In the genomic region with DNA sequence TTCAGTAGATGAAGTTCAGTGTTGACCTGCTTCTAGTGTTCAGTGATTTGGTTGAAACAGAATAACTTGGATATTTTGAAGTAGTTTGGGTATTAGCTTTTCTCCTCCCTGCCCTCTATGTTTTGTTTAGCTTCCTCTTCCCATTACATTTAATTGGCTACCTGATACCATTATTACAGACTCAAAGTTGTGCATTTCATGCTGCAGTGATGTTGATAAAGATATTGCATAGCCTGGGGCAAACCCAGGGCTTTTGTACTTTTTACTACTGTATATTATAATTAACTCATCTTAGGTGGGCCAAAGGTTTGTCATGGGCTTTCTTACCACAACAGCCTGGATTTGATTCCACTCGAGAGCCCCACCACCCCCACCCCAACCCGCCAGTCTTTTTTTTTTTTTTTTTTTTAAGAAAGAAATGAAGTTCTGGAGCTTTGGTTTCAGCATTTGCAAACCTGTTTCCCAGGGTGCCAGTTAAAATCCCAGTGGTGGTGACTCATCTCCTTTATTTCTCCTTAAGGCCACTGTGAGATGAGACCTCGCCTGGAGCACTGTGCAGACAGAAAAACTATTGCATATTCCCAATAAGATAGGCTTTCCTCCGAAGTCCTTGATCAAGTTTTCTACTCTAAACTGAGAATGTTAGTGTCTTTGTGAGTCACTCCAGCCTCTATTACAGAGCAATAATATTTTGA, we compare ENCODE assay signal across 1 cellular context.
TF ChIP-seq lines count a peak whose summit lies in the region.

No MANE protein-coding gene starts in this region.

TF ChIP-seq in GM23338, 12 proteins besides CTCF, POLR2A, EP300 and RAD21 (continued from another document):
- TF ChIP-seq, protein P1, sequence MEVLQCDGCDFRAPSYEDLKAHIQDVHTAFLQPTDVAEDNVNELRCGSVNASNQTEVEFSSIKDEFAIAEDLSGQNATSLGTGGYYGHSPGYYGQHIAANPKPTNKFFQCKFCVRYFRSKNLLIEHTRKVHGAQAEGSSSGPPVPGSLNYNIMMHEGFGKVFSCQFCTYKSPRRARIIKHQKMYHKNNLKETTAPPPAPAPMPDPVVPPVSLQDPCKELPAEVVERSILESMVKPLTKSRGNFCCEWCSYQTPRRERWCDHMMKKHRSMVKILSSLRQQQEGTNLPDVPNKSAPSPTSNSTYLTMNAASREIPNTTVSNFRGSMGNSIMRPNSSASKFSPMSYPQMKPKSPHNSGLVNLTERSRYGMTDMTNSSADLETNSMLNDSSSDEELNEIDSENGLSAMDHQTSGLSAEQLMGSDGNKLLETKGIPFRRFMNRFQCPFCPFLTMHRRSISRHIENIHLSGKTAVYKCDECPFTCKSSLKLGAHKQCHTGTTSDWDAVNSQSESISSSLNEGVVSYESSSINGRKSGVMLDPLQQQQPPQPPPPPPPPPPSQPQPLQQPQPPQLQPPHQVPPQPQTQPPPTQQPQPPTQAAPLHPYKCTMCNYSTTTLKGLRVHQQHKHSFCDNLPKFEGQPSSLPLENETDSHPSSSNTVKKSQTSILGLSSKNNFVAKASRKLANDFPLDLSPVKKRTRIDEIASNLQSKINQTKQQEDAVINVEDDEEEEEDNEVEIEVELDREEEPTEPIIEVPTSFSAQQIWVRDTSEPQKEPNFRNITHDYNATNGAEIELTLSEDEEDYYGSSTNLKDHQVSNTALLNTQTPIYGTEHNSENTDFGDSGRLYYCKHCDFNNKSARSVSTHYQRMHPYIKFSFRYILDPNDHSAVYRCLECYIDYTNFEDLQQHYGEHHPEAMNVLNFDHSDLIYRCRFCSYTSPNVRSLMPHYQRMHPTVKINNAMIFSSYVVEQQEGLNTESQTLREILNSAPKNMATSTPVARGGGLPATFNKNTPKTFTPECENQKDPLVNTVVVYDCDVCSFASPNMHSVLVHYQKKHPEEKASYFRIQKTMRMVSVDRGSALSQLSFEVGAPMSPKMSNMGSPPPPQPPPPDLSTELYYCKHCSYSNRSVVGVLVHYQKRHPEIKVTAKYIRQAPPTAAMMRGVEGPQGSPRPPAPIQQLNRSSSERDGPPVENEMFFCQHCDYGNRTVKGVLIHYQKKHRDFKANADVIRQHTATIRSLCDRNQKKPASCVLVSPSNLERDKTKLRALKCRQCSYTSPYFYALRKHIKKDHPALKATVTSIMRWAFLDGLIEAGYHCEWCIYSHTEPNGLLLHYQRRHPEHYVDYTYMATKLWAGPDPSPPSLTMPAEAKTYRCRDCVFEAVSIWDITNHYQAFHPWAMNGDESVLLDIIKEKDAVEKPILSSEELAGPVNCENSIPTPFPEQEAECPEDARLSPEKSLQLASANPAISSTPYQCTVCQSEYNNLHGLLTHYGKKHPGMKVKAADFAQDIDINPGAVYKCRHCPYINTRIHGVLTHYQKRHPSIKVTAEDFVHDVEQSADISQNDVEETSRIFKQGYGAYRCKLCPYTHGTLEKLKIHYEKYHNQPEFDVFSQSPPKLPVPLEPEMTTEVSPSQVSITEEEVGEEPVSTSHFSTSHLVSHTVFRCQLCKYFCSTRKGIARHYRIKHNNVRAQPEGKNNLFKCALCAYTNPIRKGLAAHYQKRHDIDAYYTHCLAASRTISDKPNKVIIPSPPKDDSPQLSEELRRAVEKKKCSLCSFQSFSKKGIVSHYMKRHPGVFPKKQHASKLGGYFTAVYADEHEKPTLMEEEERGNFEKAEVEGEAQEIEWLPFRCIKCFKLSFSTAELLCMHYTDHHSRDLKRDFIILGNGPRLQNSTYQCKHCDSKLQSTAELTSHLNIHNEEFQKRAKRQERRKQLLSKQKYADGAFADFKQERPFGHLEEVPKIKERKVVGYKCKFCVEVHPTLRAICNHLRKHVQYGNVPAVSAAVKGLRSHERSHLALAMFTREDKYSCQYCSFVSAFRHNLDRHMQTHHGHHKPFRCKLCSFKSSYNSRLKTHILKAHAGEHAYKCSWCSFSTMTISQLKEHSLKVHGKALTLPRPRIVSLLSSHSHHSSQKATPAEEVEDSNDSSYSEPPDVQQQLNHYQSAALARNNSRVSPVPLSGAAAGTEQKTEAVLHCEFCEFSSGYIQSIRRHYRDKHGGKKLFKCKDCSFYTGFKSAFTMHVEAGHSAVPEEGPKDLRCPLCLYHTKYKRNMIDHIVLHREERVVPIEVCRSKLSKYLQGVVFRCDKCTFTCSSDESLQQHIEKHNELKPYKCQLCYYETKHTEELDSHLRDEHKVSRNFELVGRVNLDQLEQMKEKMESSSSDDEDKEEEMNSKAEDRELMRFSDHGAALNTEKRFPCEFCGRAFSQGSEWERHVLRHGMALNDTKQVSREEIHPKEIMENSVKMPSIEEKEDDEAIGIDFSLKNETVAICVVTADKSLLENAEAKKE (CRISPR knock-in tag; IDR thresholded peaks at IDR 0.05): no peak
- TF ChIP-seq CREB1 (CRISPR knock-in tag; IDR thresholded peaks at IDR 0.05; ENCODE audit: low read depth) (no peak), STAT1 (IDR thresholded peaks at IDR 0.05; ENCODE audit: unreplicated experiment) (no peak), JUNB (IDR thresholded peaks at IDR 0.05; ENCODE audit: unreplicated experiment) (no peak), EZH2 (IDR thresholded peaks at IDR 0.05; ENCODE audit: low read depth, unreplicated experiment) (no peak), NANOG (IDR thresholded peaks at IDR 0.05; ENCODE audit: borderline replicate concordance) (no peak), ZNF114 (CRISPR knock-in tag; IDR thresholded peaks at IDR 0.05) (no peak)
- TF ChIP-seq, protein P2, sequence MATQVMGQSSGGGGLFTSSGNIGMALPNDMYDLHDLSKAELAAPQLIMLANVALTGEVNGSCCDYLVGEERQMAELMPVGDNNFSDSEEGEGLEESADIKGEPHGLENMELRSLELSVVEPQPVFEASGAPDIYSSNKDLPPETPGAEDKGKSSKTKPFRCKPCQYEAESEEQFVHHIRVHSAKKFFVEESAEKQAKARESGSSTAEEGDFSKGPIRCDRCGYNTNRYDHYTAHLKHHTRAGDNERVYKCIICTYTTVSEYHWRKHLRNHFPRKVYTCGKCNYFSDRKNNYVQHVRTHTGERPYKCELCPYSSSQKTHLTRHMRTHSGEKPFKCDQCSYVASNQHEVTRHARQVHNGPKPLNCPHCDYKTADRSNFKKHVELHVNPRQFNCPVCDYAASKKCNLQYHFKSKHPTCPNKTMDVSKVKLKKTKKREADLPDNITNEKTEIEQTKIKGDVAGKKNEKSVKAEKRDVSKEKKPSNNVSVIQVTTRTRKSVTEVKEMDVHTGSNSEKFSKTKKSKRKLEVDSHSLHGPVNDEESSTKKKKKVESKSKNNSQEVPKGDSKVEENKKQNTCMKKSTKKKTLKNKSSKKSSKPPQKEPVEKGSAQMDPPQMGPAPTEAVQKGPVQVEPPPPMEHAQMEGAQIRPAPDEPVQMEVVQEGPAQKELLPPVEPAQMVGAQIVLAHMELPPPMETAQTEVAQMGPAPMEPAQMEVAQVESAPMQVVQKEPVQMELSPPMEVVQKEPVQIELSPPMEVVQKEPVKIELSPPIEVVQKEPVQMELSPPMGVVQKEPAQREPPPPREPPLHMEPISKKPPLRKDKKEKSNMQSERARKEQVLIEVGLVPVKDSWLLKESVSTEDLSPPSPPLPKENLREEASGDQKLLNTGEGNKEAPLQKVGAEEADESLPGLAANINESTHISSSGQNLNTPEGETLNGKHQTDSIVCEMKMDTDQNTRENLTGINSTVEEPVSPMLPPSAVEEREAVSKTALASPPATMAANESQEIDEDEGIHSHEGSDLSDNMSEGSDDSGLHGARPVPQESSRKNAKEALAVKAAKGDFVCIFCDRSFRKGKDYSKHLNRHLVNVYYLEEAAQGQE (IDR thresholded peaks at IDR 0.05; ENCODE audit: unreplicated experiment): no peak
- TF ChIP-seq, protein P3, sequence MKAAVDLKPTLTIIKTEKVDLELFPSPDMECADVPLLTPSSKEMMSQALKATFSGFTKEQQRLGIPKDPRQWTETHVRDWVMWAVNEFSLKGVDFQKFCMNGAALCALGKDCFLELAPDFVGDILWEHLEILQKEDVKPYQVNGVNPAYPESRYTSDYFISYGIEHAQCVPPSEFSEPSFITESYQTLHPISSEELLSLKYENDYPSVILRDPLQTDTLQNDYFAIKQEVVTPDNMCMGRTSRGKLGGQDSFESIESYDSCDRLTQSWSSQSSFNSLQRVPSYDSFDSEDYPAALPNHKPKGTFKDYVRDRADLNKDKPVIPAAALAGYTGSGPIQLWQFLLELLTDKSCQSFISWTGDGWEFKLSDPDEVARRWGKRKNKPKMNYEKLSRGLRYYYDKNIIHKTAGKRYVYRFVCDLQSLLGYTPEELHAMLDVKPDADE (IDR thresholded peaks at IDR 0.05): no peak
TF ChIP-seq in GM23338: peak in this region for 0.
